In the genomic region with DNA sequence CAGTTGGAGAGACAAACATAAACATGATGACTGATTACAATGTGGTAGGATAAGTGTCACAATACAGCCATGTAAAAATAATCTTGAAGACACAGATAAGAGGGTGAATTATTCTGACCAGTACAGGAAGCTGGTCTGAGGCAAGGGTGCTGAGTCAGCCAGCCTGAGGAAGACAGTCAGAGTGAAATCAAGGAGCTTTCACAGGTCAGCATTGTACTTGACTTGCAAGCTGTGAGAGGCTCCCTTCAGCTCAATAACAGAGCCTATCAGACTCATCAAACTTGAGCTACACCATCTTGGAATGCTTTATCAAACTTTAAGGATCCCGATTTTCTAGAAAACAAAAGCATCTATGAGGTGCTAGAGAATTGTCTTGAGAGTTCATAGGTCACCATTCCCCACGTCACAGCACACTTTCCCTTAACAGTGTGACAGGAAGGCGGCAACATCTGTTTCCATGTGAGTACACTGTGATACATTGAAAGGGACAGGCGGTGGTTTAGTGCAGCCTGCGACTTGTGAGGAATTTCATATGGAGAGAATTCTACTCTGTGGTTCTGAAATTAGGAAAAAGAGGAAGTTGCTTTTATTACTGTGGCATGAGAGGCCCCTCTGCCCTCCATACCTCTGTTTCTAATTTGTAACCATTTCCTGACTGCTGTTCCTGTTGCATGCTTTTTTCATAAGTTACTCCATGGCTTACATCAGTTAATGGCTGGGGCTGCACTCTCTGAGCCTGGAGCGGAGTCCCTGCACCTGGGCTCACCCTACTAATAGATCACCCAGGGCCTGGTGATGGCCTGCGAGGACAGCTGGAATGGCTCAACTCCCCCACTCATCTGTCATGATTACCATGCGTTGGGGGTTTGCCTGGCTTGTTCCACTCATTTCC, we compare ENCODE assay signal across 8 cellular contexts.
DNase-seq lines count a peak whose midpoint lies in the region; ATAC-seq and TF ChIP-seq lines count a peak whose summit lies in the region.

No MANE protein-coding gene starts in this region.

- WGBS in endodermal cell (ENCODE audit: insufficient coverage in 1 of 2, insufficient read length in 1 of 2), 2 experiments: 77 to 91% methylated on average over 5 to 8 of the region's 8 CpGs

- H3K36me3 ChIP-seq in BE2C: no peaks in the 10 kb centered on the region
- H3K36me3 ChIP-seq in osteoblast (ENCODE audit: insufficient read depth, low read length): no peaks in the 10 kb centered on the region
- H3K36me3 ChIP-seq in CD8-positive, alpha-beta memory T cell (ENCODE audit: insufficient read depth, low read length): no peaks in the 10 kb centered on the region
- no peaks in the 10 kb centered on the region for H3K36me3 ChIP-seq in endodermal cell (ENCODE audit: control insufficient read depth, insufficient read depth, low read length)

- H3K79me2 ChIP-seq in osteoblast (ENCODE audit: insufficient read depth, low read length): no peaks in the 10 kb centered on the region

- H3K4me3 ChIP-seq in BE2C (ENCODE audit: low read depth, low read length) (no peak overlapping the region), osteoblast (ENCODE audit: insufficient read depth, low read length) (no peak overlapping the region), endodermal cell (ENCODE audit: low read length) (no peak overlapping the region)
- H3K4me3 ChIP-seq in CD8-positive, alpha-beta memory T cell (ENCODE audit: low read length): no peak overlapping the region

- POLR2A ChIA-PET in CD8-positive, alpha-beta memory T cell (lab: Charles Lee): no interaction called here

- no peaks in the 10 kb centered on the region for H3K27me3 ChIP-seq in BE2C
- H3K27me3 ChIP-seq in osteoblast (ENCODE audit: insufficient read depth, low read length): no peaks in the 10 kb centered on the region
- no peaks in the 10 kb centered on the region for H3K27me3 ChIP-seq in CD8-positive, alpha-beta memory T cell (ENCODE audit: insufficient read depth, low read length, poor library complexity, severe bottlenecking)
- no peaks in the 10 kb centered on the region for H3K27me3 ChIP-seq in endodermal cell (ENCODE audit: control insufficient read depth, insufficient read depth, low read length, poor library complexity, severe bottlenecking)

- no peak for TF ChIP-seq CTCF in BE2C (IDR thresholded peaks at IDR 0.05; ENCODE audit: low read depth, low read length)
- TF ChIP-seq CTCF in osteoblast (IDR thresholded peaks at IDR 0.05; ENCODE audit: extremely low read depth, low read depth, low read length): no peak
- no peak for TF ChIP-seq CTCF in endodermal cell (conservative IDR thresholded peaks at IDR 0.05)

- CTCF ChIA-PET in CD8-positive, alpha-beta memory T cell (lab: Charles Lee): no interaction called here

- peak overlapping the region; percentile 10 for H3K4me2 ChIP-seq in osteoblast (ENCODE audit: insufficient read depth, low read length)

- no peak overlapping the region for H2AFZ ChIP-seq in osteoblast (ENCODE audit: low read length)

- H3K4me1 ChIP-seq in BE2C (peaks cover 57% of the 10 kb centered on the region), osteoblast (ENCODE audit: insufficient read depth, low read length) (peaks cover 15% of the 10 kb centered on the region), endodermal cell (ENCODE audit: control insufficient read depth, insufficient read depth, low read length) (peaks cover 4% of the 10 kb centered on the region)
- H3K4me1 ChIP-seq in CD8-positive, alpha-beta memory T cell (ENCODE audit: insufficient read depth, low read length): no peaks in the 10 kb centered on the region

- DNase-seq in BE2C (peak; percentile 93), astrocyte of the hippocampus (ENCODE audit: low read depth, low spot score) (peak; percentile 35), osteoblast (ENCODE audit: insufficient read length, low spot score, missing footprints) (peak; percentile 67), endodermal cell (no peak)
- DNase-seq in CD8-positive, alpha-beta memory T cell: no peak
- no peak for DNase-seq in activated CD4-positive, alpha-beta T cell treated with anti-CD3 and anti-CD28 coated beads for 4 hours

- H3K27ac ChIP-seq in osteoblast (ENCODE audit: low read depth, low read length) (peak overlapping the region; percentile 47), endodermal cell (ENCODE audit: low read depth, low read length) (no peak overlapping the region)
- no peak overlapping the region for H3K27ac ChIP-seq in CD8-positive, alpha-beta memory T cell (ENCODE audit: low read depth, low read length)

- H3K4me1 Mint-ChIP-seq in CD8-positive, alpha-beta memory T cell: no peaks in the 10 kb centered on the region
- peaks cover 3% of the 10 kb centered on the region for H3K4me1 Mint-ChIP-seq in endodermal cell

- no peaks in the 10 kb centered on the region for H3K27me3 Mint-ChIP-seq in CD8-positive, alpha-beta memory T cell
- no peaks in the 10 kb centered on the region for H3K27me3 Mint-ChIP-seq in endodermal cell (ENCODE audit: insufficient read depth)

- no peak overlapping the region for H3K9ac ChIP-seq in endodermal cell (ENCODE audit: extremely low read depth, low read length, poor library complexity, severe bottlenecking)

- H3K9me3 ChIP-seq in BE2C (no peaks in the 10 kb centered on the region), osteoblast (ENCODE audit: low read depth, low read length) (no peaks in the 10 kb centered on the region), endodermal cell (ENCODE audit: control insufficient read depth, low read length) (no peaks in the 10 kb centered on the region)
- no peaks in the 10 kb centered on the region for H3K9me3 ChIP-seq in CD8-positive, alpha-beta memory T cell (ENCODE audit: low read length)

- H3K4me3 Mint-ChIP-seq in CD8-positive, alpha-beta memory T cell: no peak overlapping the region
- H3K4me3 Mint-ChIP-seq in endodermal cell: no peak overlapping the region

- H3K9me3 Mint-ChIP-seq in CD8-positive, alpha-beta memory T cell: peaks cover 0 to 17% (median 9%) of the 10 kb centered on the region in 5 donors
- no peaks in the 10 kb centered on the region for H3K9me3 Mint-ChIP-seq in endodermal cell

- H4K20me1 ChIP-seq in osteoblast (ENCODE audit: insufficient read depth, low read length): no peaks in the 10 kb centered on the region

- H3K27ac Mint-ChIP-seq in CD8-positive, alpha-beta memory T cell: no peak overlapping the region
- no peak overlapping the region for H3K27ac Mint-ChIP-seq in endodermal cell

- ATAC-seq in GM19467 (IDR thresholded peaks at IDR 0.05; ENCODE audit: unreplicated experiment) (peak; percentile 77), HG03469 (IDR thresholded peaks at IDR 0.05; ENCODE audit: unreplicated experiment) (peak; percentile 67)

- no peaks in the 10 kb centered on the region for H3K36me3 Mint-ChIP-seq in CD8-positive, alpha-beta memory T cell
- H3K36me3 Mint-ChIP-seq in endodermal cell (ENCODE audit: low read depth): no peaks in the 10 kb centered on the region

Comparison
In these comparisons a context has a peak if more than half of its experiments do, and no peak if none do; other contexts are left out.
1. DNase-seq: peak in BE2C (single experiment), astrocyte of the hippocampus (single experiment) and osteoblast (single experiment); none in CD8-positive, alpha-beta memory T cell (0 of 5), endodermal cell (single experiment) and activated CD4-positive, alpha-beta T cell treated with anti-CD3 and anti-CD28 coated beads for 4 hours (0 of 2).